22 cellular contexts compared by ENCODE assay signal in genomic region chr4:20085156-20085555, GRCh38.
"Had no signal": no experiment of that assay in that cellular context is flagged by ENCODE, and none has a peak within 500 bp of the region (broad histone marks: within the 10 kb centered on the region; RNA-seq: fewer than 3 reads in every experiment).

No MANE protein-coding gene starts in this region.

- DNase-seq: activated CD4-positive, alpha-beta T cell treated with anti-CD3 and anti-CD28 coated beads, Interleukin-2, amount 50 U/mL, for 48 hours; activated CD4-positive, CD25-positive, alpha-beta regulatory T cell; activated CD8-positive, alpha-beta T cell treated with anti-CD3 and anti-CD28 coated beads, Interleukin-2, amount 10 ng/mL, durations not matched to agents 7 days and 5 days; activated gamma-delta T cell treated with Interleukin-2 at 50 U/mL for 16 hours; activated naive CD4-positive, alpha-beta T cell treated with anti-CD3 and anti-CD28 coated beads, Interleukin-2, amount 10 ng/mL, durations not matched to agents 7 days and 5 days; activated naive CD8-positive, alpha-beta T cell treated with anti-CD3 and anti-CD28 coated beads for 36 hours; activated T-cell treated with anti-CD3 and anti-CD28 coated beads, Interleukin-2, amount 50 U/mL, for 24 hours; amniotic stem cell; aorta; brain microvascular endothelial cell; central memory CD4-positive, alpha-beta T cell; NCI-H1105; NCI-H1417 treated with DMSO at 0.1 percent for 48 hours; NCI-H187 treated with DMSO at 0.1 percent for 48 hours; NCI-H345; NCI-H524 treated with DMSO at 0.1 percent for 48 hours; PC-9; Right ventricle myocardium superior; SW 1271; T-helper 9 cell; WERI-Rb-1 had no signal

- H3K36me3 Mint-ChIP-seq: activated naive CD4-positive, alpha-beta T cell treated with anti-CD3 and anti-CD28 coated beads, Interleukin-2, amount 10 ng/mL, durations not matched to agents 7 days and 5 days; activated naive CD8-positive, alpha-beta T cell treated with anti-CD3 and anti-CD28 coated beads for 36 hours had no signal

- H3K4me3 ChIP-seq: PC-9 had no signal

- ATAC-seq: activated CD8-positive, alpha-beta T cell treated with anti-CD3 and anti-CD28 coated beads, Interleukin-2, amount 10 ng/mL, durations not matched to agents 7 days and 5 days had no signal

- H3K27me3 Mint-ChIP-seq: activated CD4-positive, alpha-beta T cell treated with anti-CD3 and anti-CD28 coated beads, Interleukin-2, amount 10 ng/mL, durations not matched to agents 7 days and 5 days; activated naive CD4-positive, alpha-beta T cell treated with anti-CD3 and anti-CD28 coated beads, Interleukin-2, amount 10 ng/mL, durations not matched to agents 7 days and 5 days; activated naive CD8-positive, alpha-beta T cell treated with anti-CD3 and anti-CD28 coated beads for 36 hours; activated T-cell treated with anti-CD3 and anti-CD28 coated beads, Interleukin-2, amount 50 U/mL, for 24 hours had no signal

- H3K27ac ChIP-seq: brain microvascular endothelial cell, PC-9, WERI-Rb-1 had no signal

- H3K4me1 Mint-ChIP-seq: activated CD4-positive, alpha-beta T cell treated with anti-CD3 and anti-CD28 coated beads, Interleukin-2, amount 10 ng/mL, durations not matched to agents 7 days and 5 days; activated naive CD4-positive, alpha-beta T cell treated with anti-CD3 and anti-CD28 coated beads, Interleukin-2, amount 10 ng/mL, durations not matched to agents 7 days and 5 days; activated naive CD8-positive, alpha-beta T cell treated with anti-CD3 and anti-CD28 coated beads for 36 hours had no signal

- H3K4me3 Mint-ChIP-seq: activated CD4-positive, alpha-beta T cell treated with anti-CD3 and anti-CD28 coated beads, Interleukin-2, amount 10 ng/mL, durations not matched to agents 7 days and 5 days; activated CD8-positive, alpha-beta T cell treated with anti-CD3 and anti-CD28 coated beads, Interleukin-2, amount 10 ng/mL, durations not matched to agents 7 days and 5 days; activated naive CD4-positive, alpha-beta T cell treated with anti-CD3 and anti-CD28 coated beads, Interleukin-2, amount 10 ng/mL, durations not matched to agents 7 days and 5 days; activated naive CD8-positive, alpha-beta T cell treated with anti-CD3 and anti-CD28 coated beads for 36 hours; activated T-cell treated with anti-CD3 and anti-CD28 coated beads, Interleukin-2, amount 50 U/mL, for 24 hours had no signal

- H3K36me3 ChIP-seq: brain microvascular endothelial cell, WERI-Rb-1 had no signal

- H3K27ac Mint-ChIP-seq: activated CD4-positive, alpha-beta T cell treated with anti-CD3 and anti-CD28 coated beads, Interleukin-2, amount 10 ng/mL, durations not matched to agents 7 days and 5 days; activated CD8-positive, alpha-beta T cell treated with anti-CD3 and anti-CD28 coated beads, Interleukin-2, amount 10 ng/mL, durations not matched to agents 7 days and 5 days; activated naive CD4-positive, alpha-beta T cell treated with anti-CD3 and anti-CD28 coated beads, Interleukin-2, amount 10 ng/mL, durations not matched to agents 7 days and 5 days; activated naive CD8-positive, alpha-beta T cell treated with anti-CD3 and anti-CD28 coated beads for 36 hours; activated T-cell treated with anti-CD3 and anti-CD28 coated beads, Interleukin-2, amount 50 U/mL, for 24 hours had no signal

- H3K27me3 ChIP-seq: brain microvascular endothelial cell had no signal
